In the genomic region with DNA sequence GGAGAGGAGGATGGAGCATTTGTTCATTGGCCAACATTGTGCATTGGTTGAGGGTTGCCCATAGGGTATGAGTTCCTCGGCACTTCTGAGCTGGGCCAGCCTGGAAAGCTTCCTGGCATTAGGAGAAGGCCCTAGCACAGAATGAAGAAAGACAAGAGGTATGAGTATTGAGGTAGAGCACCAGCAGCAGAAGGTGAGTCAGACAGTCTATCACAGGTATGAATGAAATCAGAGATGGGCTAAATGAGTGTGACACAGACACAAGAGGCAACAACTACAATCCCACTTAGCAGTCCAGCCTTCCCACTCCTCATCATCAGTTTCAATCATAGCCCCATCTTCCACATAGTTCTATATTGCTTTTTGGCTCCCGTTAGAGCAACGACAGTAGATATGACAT, we compare ENCODE assay signal across 22 cellular contexts.
"Had no signal": no experiment of that assay in that cellular context is flagged by ENCODE, and none has a peak within 500 bp of the region (broad histone marks: within the 10 kb centered on the region; RNA-seq: fewer than 3 reads in every experiment).

No MANE protein-coding gene starts in this region.

- H3K9me3 ChIP-seq: adrenal gland, MG63 had no signal

- H3K27me3 Mint-ChIP-seq: activated CD4-positive, alpha-beta memory T cell treated with anti-CD3 and anti-CD28 coated beads for 36 hours; activated naive CD8-positive, alpha-beta T cell; T-cell had no signal

- DNase-seq: activated CD4-positive, alpha-beta memory T cell treated with anti-CD3 and anti-CD28 coated beads for 36 hours; activated CD4-positive, alpha-beta T cell treated with anti-CD3 and anti-CD28 coated beads, Interleukin-2, amount 10 ng/mL, durations not matched to agents 7 days and 5 days; activated CD8-positive, alpha-beta memory T cell treated with anti-CD3 and anti-CD28 coated beads for 24 hours; activated gamma-delta T cell; activated naive CD4-positive, alpha-beta T cell treated with anti-CD3 and anti-CD28 coated beads for 36 hours; activated T-cell treated with anti-CD3 and anti-CD28 coated beads, Interleukin-2, amount 50 U/mL, for 4 hours; anterior cingulate cortex; MG63; MV-4-11; NCI-H1092 treated with DMSO at 0.1 percent for 48 hours; NCI-H1417 treated with DMSO at 0.1 percent for 48 hours; NCI-H1694; NCI-H2029 treated with DMSO at 0.1 percent for 48 hours; NCI-H345; NCI-H510A; NCI-H526 treated with DMSO at 0.1 percent for 48 hours; NCI-H82; SIG-M5; T-cell; WERI-Rb-1 had no signal

- H3K4me1 ChIP-seq: adrenal gland had no signal

- H3K9me3 Mint-ChIP-seq: activated CD4-positive, alpha-beta memory T cell treated with anti-CD3 and anti-CD28 coated beads for 36 hours; activated CD4-positive, alpha-beta T cell treated with anti-CD3 and anti-CD28 coated beads, Interleukin-2, amount 10 ng/mL, durations not matched to agents 7 days and 5 days; activated naive CD4-positive, alpha-beta T cell treated with anti-CD3 and anti-CD28 coated beads for 36 hours; activated T-cell treated with anti-CD3 and anti-CD28 coated beads, Interleukin-2, amount 50 U/mL, for 4 hours; T-cell had no signal

- H3K36me3 ChIP-seq: adrenal gland, MG63, WERI-Rb-1 had no signal

- H3K27ac Mint-ChIP-seq: activated CD4-positive, alpha-beta memory T cell treated with anti-CD3 and anti-CD28 coated beads for 36 hours; activated CD4-positive, alpha-beta T cell treated with anti-CD3 and anti-CD28 coated beads, Interleukin-2, amount 10 ng/mL, durations not matched to agents 7 days and 5 days; activated naive CD4-positive, alpha-beta T cell treated with anti-CD3 and anti-CD28 coated beads for 36 hours; activated naive CD8-positive, alpha-beta T cell had no signal

- H3K36me3 Mint-ChIP-seq: activated CD4-positive, alpha-beta memory T cell treated with anti-CD3 and anti-CD28 coated beads for 36 hours; activated naive CD8-positive, alpha-beta T cell; T-cell had no signal

- H3K27me3 ChIP-seq: adrenal gland, MG63 had no signal

- ATAC-seq: activated T-cell treated with anti-CD3 and anti-CD28 coated beads, Interleukin-2, amount 50 U/mL, for 4 hours; T-cell had no signal

- H3K4me3 Mint-ChIP-seq: activated CD4-positive, alpha-beta memory T cell treated with anti-CD3 and anti-CD28 coated beads for 36 hours; activated CD4-positive, alpha-beta T cell treated with anti-CD3 and anti-CD28 coated beads, Interleukin-2, amount 10 ng/mL, durations not matched to agents 7 days and 5 days; activated naive CD4-positive, alpha-beta T cell treated with anti-CD3 and anti-CD28 coated beads for 36 hours; activated naive CD8-positive, alpha-beta T cell; activated T-cell treated with anti-CD3 and anti-CD28 coated beads, Interleukin-2, amount 50 U/mL, for 4 hours; T-cell had no signal

- H3K4me3 ChIP-seq: adrenal gland, MG63 had no signal

- H3K27ac ChIP-seq: adrenal gland, WERI-Rb-1 had no signal
